ENCODE assay signal across 7 cellular contexts in genomic region chr1:939511-940107, GRCh38. TPM values are rescaled to one million over a fixed set of nuclear protein-coding genes. Genes with fewer than 3 reads are reported as not detected.
DNase-seq lines count a peak whose midpoint lies in the region; ATAC-seq, FAIRE-seq and TF ChIP-seq lines count a peak whose summit lies in the region.
"Had no signal": no experiment of that assay in that cellular context is flagged by ENCODE, and none has a peak within 500 bp of the region (broad histone marks: within the 10 kb centered on the region; RNA-seq: fewer than 3 reads in every experiment).

No MANE protein-coding gene starts in this region.

- no peaks in the 10 kb centered on the region for H3K79me1 ChIP-seq in H1 (ENCODE audit: low read depth, low read length)

- H3K27ac ChIP-seq in H1 (ENCODE audit: low read depth, low read length) (no peak overlapping the region), spleen (peak overlapping the region in 5 of 8 donors; percentile 28 to 85 (median 77))

- no peak overlapping the region for H2BK15ac ChIP-seq in H1 (ENCODE audit: low read length)

- H2AK5ac ChIP-seq in H1 (ENCODE audit: low read depth, low read length): no peak overlapping the region

- WGBS in H1 (ENCODE audit: extremely low coverage in 1 of 2, insufficient coverage in 1 of 2, insufficient read length in 1 of 2, insufficient replicate concordance in 2 of 2, low coverage in 1 of 2, low lambda C conversion rate in 2 of 2, missing lambda C conversion rate in 1 of 2), 2 experiments: 18% methylated on average over 14 of the region's 21 CpGs; no CpG with 5 or more reads in 1 of the 2 experiments
- 24 to 40% (median 34%) methylated on average over 7 to 21 of the region's 21 CpGs for WGBS in spleen, 5 donors

- H3K27me3 ChIP-seq in H1 (replicated peaks in 1 of 4; ENCODE audit: control insufficient read depth in 3 of 4, extremely low read depth in 1 of 4, insufficient read depth in 3 of 4, low read length in 3 of 4) (peaks cover 75 to 86% (median 84%) of the 10 kb centered on the region in 4 experiments), spleen (replicated peaks in 1 of 7) (peaks cover 11 to 94% (median 81%) of the 10 kb centered on the region in 7 donors)
- H3K27me3 ChIP-seq: testis had no signal

- no peak overlapping the region for H3K23ac ChIP-seq in H1 (ENCODE audit: insufficient read length)

- CTCF ChIA-PET in H1 (lab: Charles Lee; ENCODE audit: partially characterized antibody): interaction anchor here (0.9 to 5.3 kb wide), 11 partner anchors 10 to 161 kb away, joined by 3 to 45 read pairs (median 9); no protein-coding TSS in a partner anchor

- no peak for TF ChIP-seq RAD21 in H1 (IDR thresholded peaks at IDR 0.05 in 1 of 2, conservative IDR thresholded peaks at IDR 0.05 in 1 of 2; ENCODE audit: low read depth in 2 of 2, low read length in 2 of 2)

- DNase-seq in DMS53 (lab: John Stamatoyannopoulos, UW): peak; percentile 59
- no peak for DNase-seq in DMS53 treated with DMSO at 0.1 percent for 48 hours (lab: John Stamatoyannopoulos, UW; ENCODE audit: unreplicated experiment)
- DNase-seq in H1 (ENCODE audit: low read depth in 1 of 2, low spot score in 2 of 2): no peak
- DNase-seq in spleen: no peak
- no peak for DNase-seq in HT-29 (ENCODE audit: low spot score)

- H4K91ac ChIP-seq in H1 (replicated peaks; ENCODE audit: insufficient read length, low read length): no peak overlapping the region

- peak overlapping the region in 1 of 4 experiments; percentile 42; a peak in 1 of 8 replicates for H3K4me3 ChIP-seq in H1 (ENCODE audit: extremely low read depth in 1 of 4, insufficient read depth in 2 of 4, low read depth in 3 of 4, low read length in 4 of 4)
- peak overlapping the region in 4 of 8 donors; percentile 40 to 70 (median 44) for H3K4me3 ChIP-seq in spleen

- H2BK5ac ChIP-seq in H1 (ENCODE audit: low read depth, low read length): no peak overlapping the region

- H2BK120ac ChIP-seq in H1 (replicated peaks; ENCODE audit: low read depth, low read length): no peak overlapping the region

- POLR2A ChIA-PET in H1 (lab: Charles Lee; ENCODE audit: partially characterized antibody): interaction anchor here (1.0 to 9.5 kb wide), 8 partner anchors 9 to 57 kb away, joined by 3 to 65 read pairs (median 12); partner anchors contain the start of genes NOC2L and SAMD11

- no peaks in the 10 kb centered on the region for H3K9me3 ChIP-seq in H1 (ENCODE audit: insufficient read depth in 2 of 2, low read depth in 1 of 2, low read length in 1 of 2)
- H3K9me3 ChIP-seq in spleen: no peaks in the 10 kb centered on the region
- H3K9me3 ChIP-seq: testis had no signal

- peak overlapping the region; percentile 60; the same call in 1 of the 2 replicates for H2BK12ac ChIP-seq in H1 (ENCODE audit: low read depth, low read length)

- no peak overlapping the region for H3K56ac ChIP-seq in H1 (replicated peaks; ENCODE audit: insufficient read length, low read depth, low read length)

- FAIRE-seq in H1 (lab: Jason Lieb, UNC): no peak

- H3K14ac ChIP-seq in H1 (ENCODE audit: insufficient read length): no peak overlapping the region

- intact Hi-C loops in spleen (cut with DNase I; ENCODE audit: low total_unique reads): no loop called here

- no peak overlapping the region for H4K8ac ChIP-seq in H1 (ENCODE audit: extremely low read depth, insufficient read depth, low read length)

- peaks cover 0 to 4% (median under 1%) of the 10 kb centered on the region in 4 experiments; a peak in 2 of 8 replicates for H3K36me3 ChIP-seq in H1 (ENCODE audit: control insufficient read depth in 2 of 4, insufficient read depth in 4 of 4, low read length in 3 of 4)
- peaks cover 0 to 11% (median 6%) of the 10 kb centered on the region in 6 donors for H3K36me3 ChIP-seq in spleen

- TF ChIP-seq POLR2A in H1 (IDR thresholded peaks at IDR 0.05; ENCODE audit: control extremely low read depth in 1 of 2, low read depth in 2 of 2, low read length in 2 of 2) (no peak), spleen (IDR thresholded peaks at IDR 0.05) (no peak)

- TF ChIP-seq CTCF in H1 (IDR thresholded peaks at IDR 0.05; ENCODE audit: control extremely low read depth in 1 of 3, insufficient read depth in 1 of 3, low read depth in 1 of 3, low read length in 3 of 3) (no peak), spleen (IDR thresholded peaks at IDR 0.05 in 8 of 11, conservative IDR thresholded peaks at IDR 0.05 in 3 of 11) (no peak)

- no peak for ATAC-seq in HG03095 (IDR thresholded peaks at IDR 0.05; ENCODE audit: unreplicated experiment)

- H4K20me1 ChIP-seq in H1 (replicated peaks in 1 of 2; ENCODE audit: control insufficient read depth in 1 of 2, insufficient read depth in 2 of 2, low read length in 2 of 2): peaks cover 16 to 35% of the 10 kb centered on the region in 2 experiments

- H3K4me1 ChIP-seq in H1 (replicated peaks in 1 of 4; ENCODE audit: control insufficient read depth in 3 of 4, insufficient read depth in 4 of 4, low read length in 3 of 4) (peaks cover 5 to 47% (median 30%) of the 10 kb centered on the region in 4 experiments), spleen (peaks cover 21 to 81% (median 53%) of the 10 kb centered on the region in 6 donors)

- no peak overlapping the region for H3K4ac ChIP-seq in H1 (replicated peaks; ENCODE audit: insufficient read length, low read depth, low read length)

- peaks cover 7% of the 10 kb centered on the region; the same call in 1 of the 2 replicates for H3K23me2 ChIP-seq in H1 (ENCODE audit: low read depth, low read length)

- H3K18ac ChIP-seq in H1 (ENCODE audit: extremely low read depth, low read length): no peak overlapping the region; the same call in 1 of the 2 replicates

- no peak for TF ChIP-seq EP300 in H1 (IDR thresholded peaks at IDR 0.05; ENCODE audit: borderline replicate concordance in 1 of 2, low read depth in 2 of 2, low read length in 2 of 2)

- H2AFZ ChIP-seq in H1 (ENCODE audit: low read length): no peak overlapping the region

- no peak overlapping the region for H2BK20ac ChIP-seq in H1 (ENCODE audit: low read length)

- H3K79me2 ChIP-seq in H1 (ENCODE audit: control insufficient read depth in 1 of 2, insufficient read depth in 2 of 2, low read length in 2 of 2): no peaks in the 10 kb centered on the region

- no peak overlapping the region for H3K9ac ChIP-seq in H1 (replicated peaks in 1 of 4; ENCODE audit: extremely low read depth in 1 of 4, low read depth in 3 of 4, low read length in 3 of 4)

- no peak overlapping the region for H4K5ac ChIP-seq in H1 (ENCODE audit: insufficient read length, low read depth, low read length)

- peak overlapping the region; percentile 45 to 71 for H3K4me2 ChIP-seq in H1 (ENCODE audit: insufficient read depth in 1 of 2, low read depth in 2 of 2, low read length in 2 of 2)

RNA-seq across cellular contexts. Expression of gene SAMD11, which starts 15.9 kb away (rescaled TPM):
- 0.25 and 0.30 TPM in 2 replicates for total RNA-seq in H1 (2021; fragmentation: NEBNext Ultra II Directional; extraction: Animal tissue kit (Norgen Biotek cat#: 25700))
- polyA plus RNA-seq in H1 (2011; rRNA removed) (0.18 and 0.66 TPM in 2 replicates), spleen (10 to 100 TPM in 2 of 3 donors, 1 to 10 TPM in 1; 7.7 to 33.2 (median 19.8) TPM)
- 0.74 TPM for polyA plus RNA-seq in H1 (2011; cell fraction: cytosol; rRNA removed)
- 2.3 TPM for polyA plus RNA-seq in H1 (2011; cell fraction: nucleus; rRNA removed)
- polyA plus RNA-seq in H1 (2012, experiment 1 of 2): 0.13 to 0.43 TPM (median 0.25 TPM) in 3 of 4 replicates, not detected in the other
- 1.7 TPM for polyA plus RNA-seq in H1 (2012, experiment 2 of 2)
- 0.06 TPM for polyA plus RNA-seq in H1 (2013, experiment 1 of 2)
- 0.06 TPM for polyA plus RNA-seq in H1 (2013, experiment 2 of 2)
- 0.10 TPM in 1 of 2 replicates, not detected in the other for polyA minus RNA-seq in H1 (2011; rRNA and poly(A)+ RNA removed)
- 11.0 TPM for polyA minus RNA-seq in H1 (2011; cell fraction: cytosol; rRNA and poly(A)+ RNA removed)
- polyA minus RNA-seq in H1 (2011; cell fraction: nucleus; rRNA and poly(A)+ RNA removed): 1.3 TPM
- 10 to 100 TPM in 5 of 7 donors, 1 to 10 TPM in 2; 7.5 to 37.0 (median 18.1) TPM for total RNA-seq in spleen
- total RNA-seq in HT-29 (2014; rRNA removed; shearing (Covaris generic)): 0.10 TPM in 1 of 2 replicates, not detected in the other

RNA-seq across cellular contexts. Expression of gene NOC2L, which starts 19.4 kb away (rescaled TPM):
- 130 TPM in 2 replicates for total RNA-seq in H1 (2021; fragmentation: NEBNext Ultra II Directional; extraction: Animal tissue kit (Norgen Biotek cat#: 25700))
- polyA plus RNA-seq in H1 (2011; rRNA removed): 74.7 and 115 TPM in 2 replicates
- polyA plus RNA-seq in H1 (2011; cell fraction: cytosol; rRNA removed): 102 TPM
- polyA plus RNA-seq in H1 (2011; cell fraction: nucleus; rRNA removed): 134 TPM
- 82.3 to 121 TPM (median 117 TPM) in 4 replicates for polyA plus RNA-seq in H1 (2012, experiment 1 of 2)
- polyA plus RNA-seq in H1 (2012, experiment 2 of 2): 111 TPM
- 70.9 TPM for polyA plus RNA-seq in H1 (2013, experiment 1 of 2)
- polyA plus RNA-seq in H1 (2013, experiment 2 of 2): 66.0 TPM
- 83.7 and 85.6 TPM in 2 replicates for polyA minus RNA-seq in H1 (2011; rRNA and poly(A)+ RNA removed)
- polyA minus RNA-seq in H1 (2011; cell fraction: cytosol; rRNA and poly(A)+ RNA removed): 73.3 TPM
- 46.5 TPM for polyA minus RNA-seq in H1 (2011; cell fraction: nucleus; rRNA and poly(A)+ RNA removed)
- 10 to 100 TPM; 26.2 to 61.1 (median 44.7) TPM for total RNA-seq in spleen
- polyA plus RNA-seq in spleen: 10 to 100 TPM; 46.6 to 73.4 (median 52.8) TPM
- total RNA-seq in HT-29 (2014; rRNA removed; shearing (Covaris generic)): 223 and 226 TPM in 2 replicates

RNA-seq across cellular contexts. Expression of gene KLHL17, which starts 20.8 kb away (rescaled TPM):
- total RNA-seq in H1 (2021; fragmentation: NEBNext Ultra II Directional; extraction: Animal tissue kit (Norgen Biotek cat#: 25700)): 30.1 and 32.6 TPM in 2 replicates
- polyA plus RNA-seq in H1 (2011; rRNA removed): 36.1 and 62.3 TPM in 2 replicates
- 40.0 TPM for polyA plus RNA-seq in H1 (2011; cell fraction: cytosol; rRNA removed)
- polyA plus RNA-seq in H1 (2011; cell fraction: nucleus; rRNA removed): 508 TPM
- 23.1 to 39.3 TPM (median 34.1 TPM) in 4 replicates for polyA plus RNA-seq in H1 (2012, experiment 1 of 2)
- 21.6 TPM for polyA plus RNA-seq in H1 (2012, experiment 2 of 2)
- 30.7 TPM for polyA plus RNA-seq in H1 (2013, experiment 1 of 2)
- 26.7 TPM for polyA plus RNA-seq in H1 (2013, experiment 2 of 2)
- 5.8 and 7.8 TPM in 2 replicates for polyA minus RNA-seq in H1 (2011; rRNA and poly(A)+ RNA removed)
- 14.6 TPM for polyA minus RNA-seq in H1 (2011; cell fraction: cytosol; rRNA and poly(A)+ RNA removed)
- 47.3 TPM for polyA minus RNA-seq in H1 (2011; cell fraction: nucleus; rRNA and poly(A)+ RNA removed)
- total RNA-seq in spleen: 10 to 100 TPM; 12.0 to 21.5 (median 18.7) TPM
- 10 to 100 TPM; 14.1 to 31.6 (median 26.0) TPM for polyA plus RNA-seq in spleen
- total RNA-seq in HT-29 (2014; rRNA removed; shearing (Covaris generic)): 33.4 and 44.4 TPM in 2 replicates

RNA-seq across cellular contexts. Expression of gene PLEKHN1, which starts 26.7 kb away (rescaled TPM):
- 1.5 TPM in 2 replicates for total RNA-seq in H1 (2021; fragmentation: NEBNext Ultra II Directional; extraction: Animal tissue kit (Norgen Biotek cat#: 25700))
- polyA plus RNA-seq in H1 (2011; rRNA removed) (0.39 and 1.2 TPM in 2 replicates), spleen (under 1 TPM; 0.17 to 0.80 (median 0.63) TPM)
- polyA plus RNA-seq in H1 (2011; cell fraction: cytosol; rRNA removed): 0.65 TPM
- polyA plus RNA-seq in H1 (2011; cell fraction: nucleus; rRNA removed): 4.0 TPM
- 0.94 to 1.3 TPM (median 1.00 TPM) in 4 replicates for polyA plus RNA-seq in H1 (2012, experiment 1 of 2)
- 0.51 TPM for polyA plus RNA-seq in H1 (2012, experiment 2 of 2)
- polyA plus RNA-seq in H1 (2013, experiment 1 of 2): 1.1 TPM
- polyA plus RNA-seq in H1 (2013, experiment 2 of 2): 1.3 TPM
- 0.06 and 0.10 TPM in 2 replicates for polyA minus RNA-seq in H1 (2011; rRNA and poly(A)+ RNA removed)
- 0.88 TPM for polyA minus RNA-seq in H1 (2011; cell fraction: cytosol; rRNA and poly(A)+ RNA removed)
- 1.3 TPM for polyA minus RNA-seq in H1 (2011; cell fraction: nucleus; rRNA and poly(A)+ RNA removed)
- 1 to 10 TPM in 5 of 7 donors, under 1 TPM in 2; 0.65 to 2.2 (median 1.1) TPM for total RNA-seq in spleen
- total RNA-seq in HT-29 (2014; rRNA removed; shearing (Covaris generic)): 2.4 and 9.3 TPM in 2 replicates

RNA-seq across cellular contexts. Expression of gene PERM1, which starts 42.3 kb away (rescaled TPM):
- total RNA-seq in H1 (2021; fragmentation: NEBNext Ultra II Directional; extraction: Animal tissue kit (Norgen Biotek cat#: 25700)): not detected in 2 replicates
- polyA plus RNA-seq in H1 (2011; rRNA removed) (not detected in 2 replicates), spleen (under 1 TPM; 0.20 to 0.80 (median 0.21) TPM)
- polyA plus RNA-seq in H1 (2011; cell fraction: cytosol; rRNA removed): not detected
- not detected for polyA plus RNA-seq in H1 (2011; cell fraction: nucleus; rRNA removed)
- polyA plus RNA-seq in H1 (2012, experiment 1 of 2): 0.30 to 0.90 TPM (median 0.58 TPM) in 4 replicates
- polyA plus RNA-seq in H1 (2012, experiment 2 of 2): 0.20 TPM
- not detected for polyA plus RNA-seq in H1 (2013, experiment 1 of 2)
- not detected for polyA plus RNA-seq in H1 (2013, experiment 2 of 2)
- polyA minus RNA-seq in H1 (2011; rRNA and poly(A)+ RNA removed): not detected in 2 replicates
- polyA minus RNA-seq in H1 (2011; cell fraction: cytosol; rRNA and poly(A)+ RNA removed): not detected
- not detected for polyA minus RNA-seq in H1 (2011; cell fraction: nucleus; rRNA and poly(A)+ RNA removed)
- total RNA-seq in spleen: under 1 TPM in 3 of 7 donors, not detected in 4; 0.39 to 0.85 (median 0.60) TPM
- 0.03 TPM in 1 of 2 replicates, not detected in the other for total RNA-seq in HT-29 (2014; rRNA removed; shearing (Covaris generic))
